ENCODE assay signal across 8 cellular contexts in the genomic region with DNA sequence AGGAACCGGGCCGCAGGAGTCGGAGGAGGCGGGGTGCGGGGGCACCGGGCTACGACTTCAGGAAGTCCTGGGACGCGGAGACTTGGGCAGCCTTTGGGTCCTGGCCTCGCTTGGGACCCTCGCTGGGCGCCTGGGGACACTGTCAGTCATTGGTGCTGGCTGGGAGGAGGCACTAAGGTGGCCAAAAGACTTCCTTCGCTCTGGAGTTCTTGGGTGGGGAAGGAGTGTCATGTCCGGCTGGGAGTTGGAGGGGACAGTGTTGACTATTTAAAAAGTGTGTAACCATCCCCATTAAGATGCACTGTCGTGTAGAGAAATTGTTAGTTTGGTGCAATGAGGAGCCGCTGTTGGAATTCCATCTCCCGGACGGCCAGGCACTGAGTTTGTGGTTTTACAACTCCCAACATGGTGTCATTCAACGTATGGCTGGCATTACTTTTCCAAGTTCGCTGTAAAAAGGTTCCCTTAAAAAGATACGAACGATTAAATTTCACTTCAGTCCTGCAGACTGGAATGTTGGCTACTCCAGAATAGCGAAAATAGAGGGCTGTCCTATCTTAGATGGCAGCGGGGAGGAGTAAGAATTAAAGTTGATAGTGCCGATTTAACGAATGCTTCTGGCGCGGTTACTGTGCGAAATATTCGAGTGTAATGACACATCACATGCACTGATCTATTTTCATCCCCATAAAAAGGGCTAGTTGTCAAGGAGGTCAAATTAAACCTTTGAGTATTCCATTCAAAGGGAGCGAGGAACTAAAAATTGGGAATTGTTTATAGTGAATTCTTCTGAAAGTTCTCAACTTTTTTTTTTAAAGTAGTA. TPM values are rescaled to one million over a fixed set of nuclear protein-coding genes. Genes with fewer than 3 reads are reported as not detected.
DNase-seq lines count a peak whose midpoint lies in the region; ATAC-seq and TF ChIP-seq lines count a peak whose summit lies in the region.

No MANE protein-coding gene starts in this region.

- no peaks in the 10 kb centered on the region for H3K27me3 Mint-ChIP-seq in Calu3 (ENCODE audit: unreplicated experiment)
- H3K27me3 Mint-ChIP-seq in activated B cell treated with CpG ODN at 0.5 μM for 24 hours: no peaks in the 10 kb centered on the region

- H3K27me3 ChIP-seq in trophoblast cell (ENCODE audit: insufficient read depth, low read length): no peaks in the 10 kb centered on the region

- H4K8ac ChIP-seq in trophoblast cell (ENCODE audit: low read depth, low read length): peak overlapping the region; percentile 85

- H3K4ac ChIP-seq in trophoblast cell (ENCODE audit: low read depth, low read length): peak overlapping the region; percentile 91

- H3K4me3 Mint-ChIP-seq in Calu3 (ENCODE audit: low read depth, unreplicated experiment): peak overlapping the region; percentile 92
- H3K4me3 Mint-ChIP-seq in activated B cell treated with CpG ODN at 0.5 μM for 24 hours: peak overlapping the region; percentile 96

- no peak overlapping the region for H2BK12ac ChIP-seq in trophoblast cell (ENCODE audit: low read length)

- H3K36me3 ChIP-seq in trophoblast cell (ENCODE audit: control insufficient read depth in 1 of 2, insufficient read depth in 2 of 2, low read length in 2 of 2): no peaks in the 10 kb centered on the region

- H2AK5ac ChIP-seq in trophoblast cell (ENCODE audit: low read length): no peak overlapping the region

- H4K91ac ChIP-seq in trophoblast cell (ENCODE audit: low read depth, low read length): peak overlapping the region; percentile 85

- H3K4me1 Mint-ChIP-seq in Calu3 (ENCODE audit: low read depth, unreplicated experiment) (peaks cover 8% of the 10 kb centered on the region), activated B cell treated with CpG ODN at 0.5 μM for 24 hours (peaks cover 57% of the 10 kb centered on the region)

- WGBS in trophoblast cell (ENCODE audit: extremely low coverage, insufficient coverage, insufficient read length): no CpG with 5 or more reads among the region's 31 CpGs

- H3K4me1 ChIP-seq in trophoblast cell (ENCODE audit: control insufficient read depth in 1 of 2, insufficient read depth in 2 of 2, low read length in 2 of 2): peaks cover 0 to 3% of the 10 kb centered on the region in 2 experiments

- H3K27ac Mint-ChIP-seq in Calu3 (ENCODE audit: unreplicated experiment): no peak overlapping the region
- peak overlapping the region; percentile 67 for H3K27ac Mint-ChIP-seq in activated B cell treated with CpG ODN at 0.5 μM for 24 hours

- peak overlapping the region; percentile 97 for H3K4me3 ChIP-seq in trophoblast cell (ENCODE audit: low read depth, low read length)

- CTCF ChIA-PET in Calu3 (lab: Charles Lee) (no interaction called here), activated B cell treated with CpG ODN at 0.5 μM for 24 hours (lab: Charles Lee) (no interaction called here)

- H4K12ac ChIP-seq in trophoblast cell (ENCODE audit: low read depth, low read length): peak overlapping the region; percentile 90

- peaks cover 26% of the 10 kb centered on the region for H3K36me3 Mint-ChIP-seq in Calu3 (ENCODE audit: insufficient read depth, unreplicated experiment)
- peaks cover 21% of the 10 kb centered on the region for H3K36me3 Mint-ChIP-seq in activated B cell treated with CpG ODN at 0.5 μM for 24 hours (ENCODE audit: low read depth)

- peak overlapping the region; percentile 78 for H3K4me2 ChIP-seq in trophoblast cell (ENCODE audit: low read length)

- ATAC-seq in HG03025 (IDR thresholded peaks at IDR 0.05; ENCODE audit: low FRiP score, unreplicated experiment): peak; percentile 18
- no peak for ATAC-seq in activated B cell treated with CpG ODN at 0.5 μM for 24 hours (ENCODE audit: low read depth)
- ATAC-seq in HG02852 (IDR thresholded peaks at IDR 0.05; ENCODE audit: unreplicated experiment): no peak
- no peak for ATAC-seq in GM21619 (IDR thresholded peaks at IDR 0.05; ENCODE audit: unreplicated experiment)

- TSS peak; percentile 34 for BruUV-seq in Calu3 (replicated peaks; lab: Mats Ljungman, UMichigan)

- no peak overlapping the region for H3K23ac ChIP-seq in trophoblast cell (ENCODE audit: low read length)

- peak overlapping the region; percentile 93 for H3K9ac ChIP-seq in trophoblast cell (ENCODE audit: low read length)

- intact Hi-C loops in Calu3 (cut with micrococcal nuclease; ENCODE audit: unreplicated experiment): loop anchor here (5.0 kb wide), 1 partner anchor 155 kb away; no protein-coding TSS in a partner anchor
- intact Hi-C loops in activated B cell treated with CpG ODN at 0.5 μM for 24 hours (cut with micrococcal nuclease): loop anchor here (2.0 to 5.0 kb wide), 8 partner anchors 29 to 1129 kb away; a partner anchor contains a TSS

- H2BK5ac ChIP-seq in trophoblast cell (ENCODE audit: low read depth, low read length, poor library complexity): peak overlapping the region; percentile 91

- DNase-seq in Calu3 (no peak), activated B cell treated with CpG ODN at 0.5 μM for 24 hours (no peak), foreskin melanocyte (peak; percentile 62), trophoblast cell (peak in 1 of 2 donors; percentile 38), NCI-H524 treated with DMSO at 0.1 percent for 48 hours (lab: John Stamatoyannopoulos, UW) (no peak)

- no peaks in the 10 kb centered on the region for H3K9me3 ChIP-seq in trophoblast cell (ENCODE audit: insufficient read depth, low read depth, low read length)

- TF ChIP-seq CTCF in Calu3 (IDR thresholded peaks at IDR 0.05; ENCODE audit: unreplicated experiment): no peak
- no peak for TF ChIP-seq CTCF in activated B cell treated with CpG ODN at 0.5 μM for 24 hours (IDR thresholded peaks at IDR 0.05)

- peaks cover 12% of the 10 kb centered on the region for H3K79me2 ChIP-seq in trophoblast cell (ENCODE audit: control insufficient read depth, insufficient read depth, low read length, poor library complexity)

- H3K18ac ChIP-seq in trophoblast cell (ENCODE audit: low read length): peak overlapping the region; percentile 92

- peak overlapping the region; percentile 86 for H3K14ac ChIP-seq in trophoblast cell (ENCODE audit: low read length)

- POLR2A ChIA-PET in activated B cell treated with CpG ODN at 0.5 μM for 24 hours (lab: Charles Lee): interaction anchor here (1.0 to 1.1 kb wide), 2 partner anchors 10 to 1082 kb away, joined by 4 to 6 read pairs; a partner anchor contains a TSS

- peaks cover 10% of the 10 kb centered on the region for H3K79me1 ChIP-seq in trophoblast cell (ENCODE audit: low read length)

- peak overlapping the region; percentile 93 for H2BK120ac ChIP-seq in trophoblast cell (ENCODE audit: insufficient read depth, low read length, poor library complexity)

- no peaks in the 10 kb centered on the region for H3K9me3 Mint-ChIP-seq in Calu3 (ENCODE audit: low read depth, unreplicated experiment)
- peaks cover 2% of the 10 kb centered on the region for H3K9me3 Mint-ChIP-seq in activated B cell treated with CpG ODN at 0.5 μM for 24 hours

- H3K27ac ChIP-seq in trophoblast cell (ENCODE audit: low read depth, low read length): peak overlapping the region; percentile 92

- peak overlapping the region; percentile 92 for H2AFZ ChIP-seq in trophoblast cell (ENCODE audit: insufficient read depth, low read length, poor library complexity)

RNA-seq across cellular contexts. Expression of a gene that starts 0.8 kb away (rescaled TPM):
- total RNA-seq in Calu3 (2022) (21.2 and 22.2 TPM in 2 replicates), activated B cell treated with CpG ODN at 0.5 μM for 24 hours (14.7 and 17.4 TPM in 2 replicates)
- 103 and 108 TPM in 2 replicates for polyA plus RNA-seq in trophoblast cell (2013)

RNA-seq across cellular contexts. Expression of a gene that starts 33.3 kb away (rescaled TPM):
- total RNA-seq in Calu3 (2022) (10.2 and 13.3 TPM in 2 replicates), activated B cell treated with CpG ODN at 0.5 μM for 24 hours (not detected in 2 replicates)
- polyA plus RNA-seq in trophoblast cell (2013): 19.4 and 20.5 TPM in 2 replicates

Comparison
In these comparisons a context has a peak if more than half of its experiments do, and no peak if none do; other contexts are left out.
1. RNA of a gene that starts 33.3 kb away (total RNA-seq): 10.2 to 13.3 TPM in Calu3; not detected in activated B cell treated with CpG ODN at 0.5 μM for 24 hours; every median in the first group is over 10 times any median in the second.